Comparison of ENCODE assay signal across 12 cellular contexts in the genomic region with DNA sequence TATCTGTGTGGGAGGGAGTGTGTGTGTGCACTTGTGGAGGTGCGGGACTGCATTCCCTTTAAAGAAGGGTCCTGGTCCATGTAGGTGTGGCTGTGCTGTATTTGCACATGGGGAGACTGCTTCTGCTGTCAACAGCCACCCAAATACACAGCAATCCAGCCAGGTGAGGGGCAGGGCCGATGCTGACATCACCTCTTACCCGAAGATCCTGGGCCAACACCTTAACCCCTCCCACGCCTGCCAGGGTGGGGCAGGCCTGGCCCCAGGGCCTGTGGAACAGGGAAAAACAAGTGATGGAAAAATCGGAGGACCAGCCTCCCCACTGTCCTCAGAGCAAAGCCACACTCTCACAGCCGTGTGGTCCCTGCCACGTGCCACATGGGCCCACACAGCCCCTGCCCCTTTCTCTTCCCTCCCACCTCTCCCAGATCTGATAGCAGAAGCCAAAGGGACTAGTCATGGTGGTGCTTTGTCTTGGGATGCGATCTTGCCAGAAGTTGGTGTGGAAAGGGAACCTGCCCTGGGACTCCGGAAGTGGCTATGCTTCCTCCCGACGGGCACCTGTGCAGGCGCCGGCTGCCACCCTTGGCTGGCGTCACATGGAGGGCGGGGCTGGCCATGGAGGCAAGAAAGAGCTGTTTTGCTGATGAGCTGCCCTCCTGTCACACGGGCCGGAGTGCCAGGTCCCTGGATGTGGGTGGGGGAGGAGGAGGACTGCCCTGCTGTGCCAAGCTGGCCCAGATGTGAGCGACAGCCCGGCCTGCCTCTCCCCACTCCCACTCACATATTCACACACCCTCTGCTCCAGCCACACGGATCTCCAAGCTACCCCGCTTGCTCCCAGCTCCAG. TPM values are rescaled to one million over a fixed set of nuclear protein-coding genes. Genes with fewer than 3 reads are reported as not detected.
DNase-seq lines count a peak whose midpoint lies in the region; ATAC-seq, FAIRE-seq and TF ChIP-seq lines count a peak whose summit lies in the region.
"Had no signal": no experiment of that assay in that cellular context is flagged by ENCODE, and none has a peak within 500 bp of the region (broad histone marks: within the 10 kb centered on the region; RNA-seq: fewer than 3 reads in every experiment).

No MANE protein-coding gene starts in this region.

- H3K4me3 ChIP-seq in right atrium auricular region (no peak overlapping the region), Peyer's patch (peak overlapping the region in 2 of 4 donors; percentile 17 to 27), keratinocyte (ENCODE audit: control insufficient read depth in 2 of 3, extremely low read depth in 1 of 3, insufficient read depth in 2 of 3, low read depth in 1 of 3, low read length in 3 of 3) (peak overlapping the region in 2 of 3 experiments; percentile 1 to 22)

- peak overlapping the region; percentile 86 for H2AFZ ChIP-seq in keratinocyte (ENCODE audit: control insufficient read depth, low read length)

- no peak for DNase-seq in left cardiac atrium
- DNase-seq in right atrium auricular region (ENCODE audit: low spot score), result no peak
- DNase-seq in Peyer's patch, result peak in 2 of 3 donors; percentile 89 to 93
- peak; percentile 46 for DNase-seq in keratinocyte (ENCODE audit: low read depth, low spot score)
- peak; percentile 83 for DNase-seq in ureter (ENCODE audit: low spot score)
- no peak for DNase-seq in GM12891 (ENCODE audit: insufficient read length, low spot score)
- DNase-seq: activated CD8-positive, alpha-beta memory T cell treated with anti-CD3 and anti-CD28 coated beads, Interleukin-2, amount 10 ng/mL, durations not matched to agents 7 days and 5 days; anterior cingulate cortex; BE2C had no signal

- H3K36me3 ChIP-seq in right atrium auricular region (no peaks in the 10 kb centered on the region), Peyer's patch (no peaks in the 10 kb centered on the region), keratinocyte (ENCODE audit: control insufficient read depth in 2 of 2, extremely low read depth in 1 of 2, insufficient read depth in 2 of 2, low read length in 2 of 2) (no peaks in the 10 kb centered on the region)
- H3K36me3 ChIP-seq: BE2C had no signal

- FAIRE-seq in keratinocyte (lab: Jason Lieb, UNC) (peak; percentile 89), GM12891 (lab: Jason Lieb, UNC) (no peak)
- FAIRE-seq: urothelium cell line had no signal

- intact Hi-C loops in left cardiac atrium (cut with DNase I), result no loop called here

- H3K9me3 ChIP-seq in right atrium auricular region (no peaks in the 10 kb centered on the region), Peyer's patch (no peaks in the 10 kb centered on the region), keratinocyte (ENCODE audit: control insufficient read depth, low read depth, low read length) (no peaks in the 10 kb centered on the region)
- H3K9me3 ChIP-seq: BE2C had no signal

- ATAC-seq in left cardiac atrium (peak; percentile 63 to 75), GM21515 (IDR thresholded peaks at IDR 0.05; ENCODE audit: unreplicated experiment) (no peak), HG03135 (IDR thresholded peaks at IDR 0.05; ENCODE audit: unreplicated experiment) (no peak)
- ATAC-seq: activated CD8-positive, alpha-beta memory T cell treated with anti-CD3 and anti-CD28 coated beads, Interleukin-2, amount 10 ng/mL, durations not matched to agents 7 days and 5 days had no signal

- peak overlapping the region; percentile 45 for H3K9ac ChIP-seq in keratinocyte (ENCODE audit: control insufficient read depth, extremely low read depth, insufficient read depth, low read length)

- H3K4me1 ChIP-seq in right atrium auricular region (peaks cover 0 to 5% of the 10 kb centered on the region in 2 donors), Peyer's patch (peaks cover 0 to 8% (median 0%) of the 10 kb centered on the region in 4 donors), keratinocyte (ENCODE audit: control insufficient read depth, extremely low read depth, insufficient read depth, low read length) (peaks cover 22% of the 10 kb centered on the region)
- H3K4me1 ChIP-seq: BE2C had no signal

- H3K79me2 ChIP-seq in keratinocyte (ENCODE audit: control insufficient read depth, insufficient read depth, low read length), result no peaks in the 10 kb centered on the region

- H3K27me3 ChIP-seq in right atrium auricular region, result no peaks in the 10 kb centered on the region
- no peaks in the 10 kb centered on the region for H3K27me3 ChIP-seq in Peyer's patch
- peaks cover 5% of the 10 kb centered on the region for H3K27me3 ChIP-seq in keratinocyte (ENCODE audit: control insufficient read depth, extremely low read depth, insufficient read depth, low read length)
- H3K27me3 ChIP-seq: BE2C had no signal

- H3K27ac ChIP-seq in right atrium auricular region, result no peak overlapping the region
- peak overlapping the region in 3 of 4 donors; percentile 62 to 98 (median 92) for H3K27ac ChIP-seq in Peyer's patch
- H3K27ac ChIP-seq in keratinocyte (ENCODE audit: control insufficient read depth, insufficient read depth, low read length), result peak overlapping the region; percentile 60

- peak overlapping the region; percentile 79 for H3K4me2 ChIP-seq in keratinocyte (ENCODE audit: control insufficient read depth, extremely low read depth, insufficient read depth, low read depth, low read length)

- no peaks in the 10 kb centered on the region for H3K9me1 ChIP-seq in keratinocyte (ENCODE audit: control insufficient read depth, extremely low read depth, insufficient read depth, low read length)

- TF ChIP-seq CTCF in right atrium auricular region (IDR thresholded peaks at IDR 0.05), result no peak
- TF ChIP-seq CTCF in Peyer's patch (IDR thresholded peaks at IDR 0.05), result no peak
- no peak for TF ChIP-seq CTCF in keratinocyte (optimal IDR thresholded peaks at IDR 0.05 in 1 of 3, IDR thresholded peaks at IDR 0.05 in 1 of 3, conservative IDR thresholded peaks at IDR 0.05 in 1 of 3; ENCODE audit: extremely low read depth in 1 of 3, insufficient read depth in 2 of 3, low read length in 3 of 3)

- H4K20me1 ChIP-seq in keratinocyte (ENCODE audit: control insufficient read depth, extremely low read depth, insufficient read depth, low read length), result no peaks in the 10 kb centered on the region

- dilution Hi-C loops in keratinocyte (cut with MboI; ENCODE audit: extremely low pct_ligation_motif_present, low sequenced_read_pairs), result no loop called here

- TF ChIP-seq POLR2A in Peyer's patch (IDR thresholded peaks at IDR 0.05) (peak; percentile 17 to 70), GM12891 (IDR thresholded peaks at IDR 0.05; ENCODE audit: low read depth, low read length) (no peak)

TF ChIP-seq in GM12891, 5 proteins besides CTCF, POLR2A, EP300 and RAD21:
- no peak for TF ChIP-seq POLR2AphosphoS5 (IDR thresholded peaks at IDR 0.05; ENCODE audit: low read depth, low read length)
- TF ChIP-seq POU2F2 (IDR thresholded peaks at IDR 0.05; ENCODE audit: low read depth, low read length), result no peak
- no peak for TF ChIP-seq PAX5 (IDR thresholded peaks at IDR 0.05; ENCODE audit: insufficient read depth, low read length, severe bottlenecking)
- no peak for TF ChIP-seq SPI1 (IDR thresholded peaks at IDR 0.05; ENCODE audit: low read depth, low read length)
- TF ChIP-seq TAF1 (IDR thresholded peaks at IDR 0.05; ENCODE audit: low read depth, low read length), result no peak

RNA-seq across cellular contexts. Expression of gene CASZ1, which starts 7.8 kb away (rescaled TPM):
- total RNA-seq in left cardiac atrium, result 10 to 100 TPM; 37.6 to 68.2 TPM
- total RNA-seq in right atrium auricular region, result 10 to 100 TPM; 44.3 to 50.3 TPM
- 100 to 1,000 TPM in 3 of 4 donors, 10 to 100 TPM in 1; 87.5 to 165 (median 137) TPM for total RNA-seq in Peyer's patch
- polyA plus RNA-seq in keratinocyte, result 2.8 to 5.0 TPM (median 4.4 TPM) in 3 replicates
- polyA plus RNA-seq in keratinocyte (2011; ENCODE audit: low read depth), result 66.1 TPM
- 2.4 and 4.8 TPM in 2 replicates for polyA plus RNA-seq in keratinocyte (2011; cell fraction: cytosol; rRNA removed)
- polyA plus RNA-seq in keratinocyte (2011; cell fraction: nucleus; rRNA removed), result 18.6 and 23.7 TPM in 2 replicates
- polyA plus RNA-seq in keratinocyte (2012; ENCODE audit: low replicate concordance), result 5.9 and 27.8 TPM in 2 replicates
- 5.2 to 17.9 TPM (median 7.7 TPM) in 3 replicates for polyA minus RNA-seq in keratinocyte
- 9.6 TPM for polyA minus RNA-seq in keratinocyte (2011; cell fraction: cytosol; rRNA and poly(A)+ RNA removed)
- 17.5 and 18.8 TPM in 2 replicates for polyA minus RNA-seq in keratinocyte (2011; cell fraction: nucleus; rRNA and poly(A)+ RNA removed)
- total RNA-seq in ureter, result 76.8 TPM
- polyA plus RNA-seq in GM12891 (2012; ENCODE audit: low read depth, missing spikeins), result 1.3 TPM

Comparison
In these comparisons a context has a peak if more than half of its experiments do, and no peak if none do; other contexts are left out.
1. ATAC-seq: peak in left cardiac atrium (2 of 2); none in GM21515 (single experiment) and HG03135 (single experiment).
2. DNase-seq: peak in Peyer's patch (2 of 3), keratinocyte (single experiment) and ureter (single experiment); none in left cardiac atrium (single experiment), right atrium auricular region (single experiment) and GM12891 (single experiment).
3. H3K27ac ChIP-seq: peak in Peyer's patch (3 of 4) and keratinocyte (single experiment); none in right atrium auricular region (0 of 2).
4. H3K4me3 ChIP-seq: peak in keratinocyte (2 of 3); none in right atrium auricular region (0 of 2).